Comparison of ENCODE assay signal across 25 cellular contexts in genomic region chrX:107730298-107730655, GRCh38. TPM values are rescaled to one million over a fixed set of nuclear protein-coding genes. Genes with fewer than 3 reads are reported as not detected.
DNase-seq lines count a peak whose midpoint lies in the region; ATAC-seq and TF ChIP-seq lines count a peak whose summit lies in the region.
"Had no signal": no experiment of that assay in that cellular context is flagged by ENCODE, and none has a peak within 500 bp of the region (broad histone marks: within the 10 kb centered on the region; RNA-seq: fewer than 3 reads in every experiment).

No MANE protein-coding gene starts in this region.

- no peaks in the 10 kb centered on the region for H3K36me3 ChIP-seq in PC-3 (ENCODE audit: low read depth, low read length)
- no peaks in the 10 kb centered on the region for H3K36me3 ChIP-seq in body of pancreas (replicated peaks in 1 of 2; ENCODE audit: insufficient read depth in 1 of 2, low read depth in 2 of 2)
- H3K36me3 ChIP-seq in thyroid gland: no peaks in the 10 kb centered on the region
- H3K36me3 ChIP-seq: BLaER1 treated with 17β-estradiol and CSF1 and Interleukin-3, amounts not matched to agents 10 nM and 100 nM; brain microvascular endothelial cell; SJSA1 had no signal

- H3K4me1 Mint-ChIP-seq in nephron progenitor cell: peaks cover 76% of the 10 kb centered on the region
- no peaks in the 10 kb centered on the region for H3K4me1 Mint-ChIP-seq in activated T-cell treated with anti-CD3 and anti-CD28 coated beads, Interleukin-2, amount 50 U/mL, for 4 hours (ENCODE audit: low read depth)

- no peaks in the 10 kb centered on the region for H3K27me3 Mint-ChIP-seq in nephron progenitor cell (ENCODE audit: low read depth, poor library complexity)
- H3K27me3 Mint-ChIP-seq in activated T-cell treated with anti-CD3 and anti-CD28 coated beads, Interleukin-2, amount 50 U/mL, for 4 hours (ENCODE audit: low read depth): no peaks in the 10 kb centered on the region
- H3K27me3 Mint-ChIP-seq: activated B cell treated with CpG ODN at 0.5 μM for 24 hours; activated naive CD8-positive, alpha-beta T cell; stimulated activated naive CD8-positive, alpha-beta T cell treated with anti-CD3 and anti-CD28 coated beads, Interleukin-15, Interleukin-2, amounts not matched to agents 100 ng/mL and 50 ng/mL, for 24 hours had no signal

- H3K27ac Mint-ChIP-seq in nephron progenitor cell: peak overlapping the region; percentile 78
- H3K27ac Mint-ChIP-seq: activated naive CD8-positive, alpha-beta T cell; immature natural killer cell; natural killer cell; stimulated activated naive CD8-positive, alpha-beta T cell treated with anti-CD3 and anti-CD28 coated beads, Interleukin-15, Interleukin-2, amounts not matched to agents 100 ng/mL and 50 ng/mL, for 24 hours had no signal

- no peaks in the 10 kb centered on the region for H4K20me1 ChIP-seq in PC-3 (ENCODE audit: low read length)

- ATAC-seq in PC-3 (no peak), body of pancreas (no peak), left lobe of liver (no peak)
- no peak for ATAC-seq in activated T-cell treated with anti-CD3 and anti-CD28 coated beads, Interleukin-2, amount 50 U/mL, for 4 hours
- ATAC-seq: natural killer cell had no signal

- TF ChIP-seq POLR2A in body of pancreas (IDR thresholded peaks at IDR 0.05) (no peak), thyroid gland (IDR thresholded peaks at IDR 0.05) (peak in 1 of 2 donors; percentile 14)

- BruUV-seq in PC-3 (replicated peaks; lab: Mats Ljungman, UMichigan): no TSS peak

- H3K4me2 ChIP-seq in PC-3 (ENCODE audit: low read length): peak overlapping the region; percentile 70; the same call in 1 of the 2 replicates

- POLR2A ChIA-PET in PC-3 (lab: Charles Lee; ENCODE audit: unreplicated experiment): no interaction called here

- H2AFZ ChIP-seq in PC-3 (ENCODE audit: low read length): no peak overlapping the region

- 25% methylated on average over 1 of the region's 1 CpG; no CpG with 5 or more reads in 1 of the 2 donors for WGBS in body of pancreas, 2 donors
- WGBS in thyroid gland, 2 donors: 0 to 11% methylated on average over 1 of the region's 1 CpG

- peaks cover 4% of the 10 kb centered on the region for H3F3A ChIP-seq in PC-3 (ENCODE audit: low read length, unreplicated experiment)

- H3K4me3 Mint-ChIP-seq in nephron progenitor cell: no peak overlapping the region
- H3K4me3 Mint-ChIP-seq in activated T-cell treated with anti-CD3 and anti-CD28 coated beads, Interleukin-2, amount 50 U/mL, for 4 hours: no peak overlapping the region
- H3K4me3 Mint-ChIP-seq: activated B cell treated with CpG ODN at 0.5 μM for 24 hours; activated naive CD8-positive, alpha-beta T cell; immature natural killer cell; natural killer cell; stimulated activated naive CD8-positive, alpha-beta T cell treated with anti-CD3 and anti-CD28 coated beads, Interleukin-15, Interleukin-2, amounts not matched to agents 100 ng/mL and 50 ng/mL, for 24 hours had no signal

- intact Hi-C loops in PC-3 (cut with micrococcal nuclease) (no loop called here), body of pancreas (cut with DNase I) (no loop called here), thyroid gland (cut with DNase I) (no loop called here)

- H3K4me3 ChIP-seq in PC-3 (ENCODE audit: low read length): no peak overlapping the region
- H3K4me3 ChIP-seq in body of pancreas: no peak overlapping the region
- H3K4me3 ChIP-seq in thyroid gland (replicated peaks in 1 of 3): no peak overlapping the region
- H3K4me3 ChIP-seq: BLaER1 treated with 17β-estradiol and CSF1 and Interleukin-3, amounts not matched to agents 10 nM and 100 nM; GM12878; SJSA1 had no signal

- no peaks in the 10 kb centered on the region for H3K9me2 ChIP-seq in PC-3 (replicated peaks; ENCODE audit: low read length)

- H3K27me3 ChIP-seq in PC-3 (ENCODE audit: low read length): no peaks in the 10 kb centered on the region
- no peaks in the 10 kb centered on the region for H3K27me3 ChIP-seq in body of pancreas
- no peaks in the 10 kb centered on the region for H3K27me3 ChIP-seq in thyroid gland
- H3K27me3 ChIP-seq: brain microvascular endothelial cell, SJSA1 had no signal

- CTCF ChIA-PET in PC-3 (lab: Charles Lee): no interaction called here

- DNase-seq in PC-3 (no peak), body of pancreas (no peak), nephron progenitor cell (no peak), thyroid gland (peak; percentile 46 to 55), NCI-H524 (lab: John Stamatoyannopoulos, UW) (no peak), left lobe of liver (ENCODE audit: low spot score) (no peak)
- DNase-seq in activated T-cell treated with anti-CD3 and anti-CD28 coated beads, Interleukin-2, amount 50 U/mL, for 4 hours: no peak
- DNase-seq: activated B cell treated with CpG ODN at 0.5 μM for 24 hours, brain microvascular endothelial cell, DMS 273 treated with DMSO at 0.1 percent for 48 hours, GDM1, glutamatergic neuron, immature natural killer cell, Karpas-422, natural killer cell, NCI-H1092, retina had no signal

- no peak overlapping the region for H3K9ac ChIP-seq in PC-3 (ENCODE audit: low read length)
- H3K9ac ChIP-seq: BLaER1 treated with 17β-estradiol and CSF1 and Interleukin-3, amounts not matched to agents 10 nM and 100 nM had no signal

- TF ChIP-seq CTCF in PC-3 (conservative IDR thresholded peaks at IDR 0.05; ENCODE audit: low read depth, low read length) (no peak), body of pancreas (IDR thresholded peaks at IDR 0.05) (no peak), nephron progenitor cell (IDR thresholded peaks at IDR 0.05) (no peak), thyroid gland (IDR thresholded peaks at IDR 0.05) (no peak)

- no peaks in the 10 kb centered on the region for H3K9me3 ChIP-seq in PC-3 (ENCODE audit: low read length)
- no peaks in the 10 kb centered on the region for H3K9me3 ChIP-seq in body of pancreas
- no peaks in the 10 kb centered on the region for H3K9me3 ChIP-seq in thyroid gland
- H3K9me3 ChIP-seq: BLaER1 treated with 17β-estradiol and CSF1 and Interleukin-3, amounts not matched to agents 10 nM and 100 nM; SJSA1 had no signal

- peak overlapping the region; percentile 38; the same call in 1 of the 2 replicates for H3K27ac ChIP-seq in PC-3 (ENCODE audit: low read length)
- H3K27ac ChIP-seq in body of pancreas: peak overlapping the region; percentile 29 to 87 (median 84)
- peak overlapping the region; percentile 75 to 83 (median 82) for H3K27ac ChIP-seq in thyroid gland
- H3K27ac ChIP-seq: BLaER1 treated with 17β-estradiol and CSF1 and Interleukin-3, amounts not matched to agents 10 nM and 100 nM; brain microvascular endothelial cell; SJSA1 had no signal

- no peaks in the 10 kb centered on the region for H3K79me2 ChIP-seq in PC-3 (ENCODE audit: low read length)

- no peaks in the 10 kb centered on the region for H3K36me3 Mint-ChIP-seq in nephron progenitor cell (ENCODE audit: low read depth)
- no peaks in the 10 kb centered on the region for H3K36me3 Mint-ChIP-seq in activated T-cell treated with anti-CD3 and anti-CD28 coated beads, Interleukin-2, amount 50 U/mL, for 4 hours (ENCODE audit: insufficient read depth)
- H3K36me3 Mint-ChIP-seq: activated naive CD8-positive, alpha-beta T cell; immature natural killer cell; natural killer cell had no signal

- H3K4me1 ChIP-seq in PC-3 (ENCODE audit: insufficient read depth, low read length) (peaks cover 62% of the 10 kb centered on the region), body of pancreas (peaks cover 92% of the 10 kb centered on the region), thyroid gland (peaks cover 61 to 80% of the 10 kb centered on the region in 2 donors)

- peaks cover 38% of the 10 kb centered on the region for H3K9me3 Mint-ChIP-seq in nephron progenitor cell
- H3K9me3 Mint-ChIP-seq in activated T-cell treated with anti-CD3 and anti-CD28 coated beads, Interleukin-2, amount 50 U/mL, for 4 hours: no peaks in the 10 kb centered on the region
- H3K9me3 Mint-ChIP-seq: activated B cell treated with CpG ODN at 0.5 μM for 24 hours; immature natural killer cell; natural killer cell; stimulated activated naive CD8-positive, alpha-beta T cell treated with anti-CD3 and anti-CD28 coated beads, Interleukin-15, Interleukin-2, amounts not matched to agents 100 ng/mL and 50 ng/mL, for 24 hours had no signal

RNA-seq across cellular contexts. Expression of gene TSC22D3, which starts 45.3 kb away (rescaled TPM):
- total RNA-seq in PC-3 (2014; rRNA removed) (17.8 and 18.1 TPM in 2 replicates), body of pancreas (100 to 1,000 TPM; 144 to 147 TPM), thyroid gland (100 to 1,000 TPM; 268 to 504 (median 383) TPM), left lobe of liver (139 TPM)
- 10 to 100 TPM; 14.1 to 21.6 (median 18.5) TPM for total RNA-seq in activated T-cell treated with anti-CD3 and anti-CD28 coated beads, Interleukin-2, amount 50 U/mL, for 4 hours

RNA-seq across cellular contexts. Expression of gene NCBP2L, which starts 47.3 kb away (rescaled TPM):
- total RNA-seq in PC-3 (2014; rRNA removed): not detected in 2 replicates
- total RNA-seq in body of pancreas: not detected
- not detected for total RNA-seq in thyroid gland
- total RNA-seq in left lobe of liver: not detected
- total RNA-seq in activated T-cell treated with anti-CD3 and anti-CD28 coated beads, Interleukin-2, amount 50 U/mL, for 4 hours: not detected
- total RNA-seq: activated B cell treated with CpG ODN at 0.5 μM for 24 hours; epithelial cell of proximal tubule; GM12878; lung microvascular endothelial cell; SJSA1; T-helper 2 cell treated with Interferon-gamma antibody and Interleukin-4, amounts not matched to agents 100 ng/mL and 5 ng/mL, for 36 hours had no signal

Comparison
In these comparisons a context has a peak if more than half of its experiments do, and no peak if none do; other contexts are left out.
1. DNase-seq: peak in thyroid gland (2 of 2); none in PC-3 (single experiment), body of pancreas (0 of 4), nephron progenitor cell (single experiment), NCI-H524 (0 of 2), left lobe of liver (single experiment) and activated T-cell treated with anti-CD3 and anti-CD28 coated beads, Interleukin-2, amount 50 U/mL, for 4 hours (single experiment).
2. Peak in every context shown above with its lines, with median percentiles within 50 percentile points of each other: H3K27ac ChIP-seq.